16 cellular contexts compared by ENCODE assay signal in genomic region chr15:91924842-91925495, GRCh38.
DNase-seq lines count a peak whose midpoint lies in the region; ATAC-seq and TF ChIP-seq lines count a peak whose summit lies in the region.
"Had no signal": no experiment of that assay in that cellular context is flagged by ENCODE, and none has a peak within 500 bp of the region (broad histone marks: within the 10 kb centered on the region; RNA-seq: fewer than 3 reads in every experiment).

No MANE protein-coding gene starts in this region.

- 62 to 80% methylated on average over 4 of the region's 4 CpGs for WGBS in gastroesophageal sphincter (ENCODE audit: low coverage in 1 of 2), 2 donors
- WGBS in spleen, 5 donors = 82 to 94% (median 89%) methylated on average over 4 of the region's 4 CpGs

- no peak for TF ChIP-seq POLR2A in gastroesophageal sphincter (IDR thresholded peaks at IDR 0.05)
- TF ChIP-seq POLR2A in spleen (IDR thresholded peaks at IDR 0.05) = no peak

- H3K27ac ChIP-seq in gastroesophageal sphincter (peak overlapping the region in 3 of 4 donors; percentile 9 to 66 (median 49)), spleen (peak overlapping the region in 5 of 8 donors; percentile 9 to 71 (median 61))
- H3K27ac ChIP-seq: GM23248, RWPE1, SJSA1 had no signal

- H3K27me3 ChIP-seq in gastroesophageal sphincter (no peaks in the 10 kb centered on the region), spleen (replicated peaks in 1 of 7) (no peaks in the 10 kb centered on the region)
- H3K27me3 ChIP-seq: SJSA1 had no signal

- no peaks in the 10 kb centered on the region for H3K9me3 ChIP-seq in gastroesophageal sphincter
- no peaks in the 10 kb centered on the region for H3K9me3 ChIP-seq in spleen
- H3K9me3 ChIP-seq: SJSA1 had no signal

- peaks cover 0 to 80% (median 23%) of the 10 kb centered on the region in 3 donors for H3K4me1 ChIP-seq in gastroesophageal sphincter
- H3K4me1 ChIP-seq in spleen = peaks cover 3 to 72% (median 22%) of the 10 kb centered on the region in 6 donors
- H3K4me1 ChIP-seq: SJSA1 had no signal

- H3K36me3 Mint-ChIP-seq in immature natural killer cell = no peaks in the 10 kb centered on the region

- H3K36me3 ChIP-seq in gastroesophageal sphincter (no peaks in the 10 kb centered on the region), spleen (no peaks in the 10 kb centered on the region)
- H3K36me3 ChIP-seq: SJSA1 had no signal

- H3K9me3 Mint-ChIP-seq in immature natural killer cell = no peaks in the 10 kb centered on the region

- H3K27ac Mint-ChIP-seq in immature natural killer cell = peak overlapping the region in 3 of 6 donors; percentile 0 to 61 (median 25)

- TF ChIP-seq EP300 in gastroesophageal sphincter (IDR thresholded peaks at IDR 0.05) = no peak

- H3K4me3 Mint-ChIP-seq in immature natural killer cell = no peak overlapping the region

- no peak overlapping the region for H3K4me3 ChIP-seq in gastroesophageal sphincter
- no peak overlapping the region for H3K4me3 ChIP-seq in spleen
- H3K4me3 ChIP-seq: GM12878, GM23248, SJSA1 had no signal

- intact Hi-C loops in spleen (cut with DNase I; ENCODE audit: low total_unique reads) = no loop called here

- TF ChIP-seq CTCF in gastroesophageal sphincter (IDR thresholded peaks at IDR 0.05) = no peak
- no peak for TF ChIP-seq CTCF in spleen (IDR thresholded peaks at IDR 0.05 in 8 of 11, conservative IDR thresholded peaks at IDR 0.05 in 3 of 11)

- ATAC-seq in gastroesophageal sphincter (no peak), esophagus mucosa (no peak)
- ATAC-seq: GM12878 had no signal

- H3K4me1 Mint-ChIP-seq in immature natural killer cell = peaks cover 64 to 88% of the 10 kb centered on the region in 2 donors

- DNase-seq in NCI-H2171 treated with DMSO at 0.1 percent for 48 hours (lab: John Stamatoyannopoulos, UW) (peak; percentile 29), NCI-H2171 (lab: John Stamatoyannopoulos, UW) (no peak), NCI-H69 (lab: John Stamatoyannopoulos, UW) (peak; percentile 31), spleen (no peak), NAMALWA (ENCODE audit: low spot score) (no peak), immature natural killer cell (no peak)
- DNase-seq: 8988T, GDM1, GM23248, HCEC 1CT, NCI-H774 had no signal

- H3K27me3 Mint-ChIP-seq in immature natural killer cell (ENCODE audit: low read depth in 3 of 3) = no peaks in the 10 kb centered on the region

Comparison
In these comparisons a context has a peak if more than half of its experiments do, and no peak if none do; other contexts are left out.
1. DNase-seq: peak in NCI-H2171 treated with DMSO at 0.1 percent for 48 hours (single experiment) and NCI-H69 (single experiment); none in NCI-H2171 (single experiment), spleen (single experiment), NAMALWA (single experiment) and immature natural killer cell (0 of 3).